ENCODE assay signal across 8 cellular contexts in the genomic region with DNA sequence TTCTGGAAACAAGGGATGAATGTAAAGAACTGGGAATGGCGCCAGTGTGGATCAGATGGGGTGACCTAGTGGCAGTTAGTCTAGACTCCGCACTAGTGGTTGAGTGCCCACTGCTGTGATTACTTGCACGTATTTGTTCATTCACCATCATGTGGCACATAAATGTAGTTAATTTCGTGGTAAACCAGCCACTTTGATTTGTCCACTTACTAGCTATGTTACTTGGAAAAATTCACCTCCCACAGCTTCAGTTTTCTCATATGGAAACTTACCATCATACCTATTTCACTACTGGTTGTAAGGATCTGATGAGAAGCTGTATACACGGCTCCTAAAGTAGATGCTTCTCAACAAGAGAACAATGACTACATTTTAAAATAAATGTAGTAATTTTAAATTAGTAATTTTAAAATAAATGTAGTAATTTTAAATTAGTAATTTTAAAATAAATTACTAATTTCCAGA. TPM values are rescaled to one million over a fixed set of nuclear protein-coding genes. Genes with fewer than 3 reads are reported as not detected.
A peak's percentile ranks its signal among the peaks of the same experiment; 100 is the strongest.
DNase-seq lines count a peak whose midpoint lies in the region; ATAC-seq and TF ChIP-seq lines count a peak whose summit lies in the region.

No MANE protein-coding gene starts in this region.

- no peaks in the 10 kb centered on the region for H3K27me3 Mint-ChIP-seq in activated CD4-positive, alpha-beta T cell treated with anti-CD3 and anti-CD28 coated beads, Interleukin-2, amount 10 ng/mL, durations not matched to agents 24 days and 14 days

- TF ChIP-seq POLR2A in suprapubic skin (IDR thresholded peaks at IDR 0.05), result no peak

- H3K36me3 ChIP-seq in suprapubic skin, result no peaks in the 10 kb centered on the region

- no peaks in the 10 kb centered on the region for H3K27me3 ChIP-seq in suprapubic skin

- peak overlapping the region; percentile 90 for H3K27ac Mint-ChIP-seq in activated CD4-positive, alpha-beta T cell treated with anti-CD3 and anti-CD28 coated beads, Interleukin-2, amount 10 ng/mL, durations not matched to agents 24 days and 14 days

- no peaks in the 10 kb centered on the region for H3K4me1 ChIP-seq in suprapubic skin

- no peak for DNase-seq in activated CD4-positive, alpha-beta T cell treated with anti-CD3 and anti-CD28 coated beads, Interleukin-2, amount 10 ng/mL, durations not matched to agents 24 days and 14 days
- no peak for DNase-seq in activated CD4-positive, alpha-beta T cell treated with anti-CD3 and anti-CD28 coated beads for 4 hours
- no peak for DNase-seq in suprapubic skin (ENCODE audit: low spot score in 2 of 2)
- DNase-seq in AG20443 (ENCODE audit: low spot score), result no peak

- ATAC-seq in GM21619 (IDR thresholded peaks at IDR 0.05; ENCODE audit: unreplicated experiment) (no peak), HG03571 (IDR thresholded peaks at IDR 0.05; ENCODE audit: unreplicated experiment) (no peak)

- peak overlapping the region; percentile 66 for H3K4me3 ChIP-seq in WI38 (ENCODE audit: low read depth, low read length)
- H3K4me3 ChIP-seq in iPS-18c (ENCODE audit: insufficient read depth, low read depth, low read length), result peak overlapping the region; percentile 50; the same call in 1 of the 2 replicates
- H3K4me3 ChIP-seq in suprapubic skin, result peak overlapping the region; percentile 74

- intact Hi-C loops in activated CD4-positive, alpha-beta T cell treated with anti-CD3 and anti-CD28 coated beads, Interleukin-2, amount 10 ng/mL, durations not matched to agents 24 days and 14 days (cut with micrococcal nuclease), result loop anchor here (1.0 to 5.0 kb wide), 2 partner anchors 101 to 130 kb away; no protein-coding TSS in a partner anchor

- peaks cover 8% of the 10 kb centered on the region for H3K36me3 Mint-ChIP-seq in activated CD4-positive, alpha-beta T cell treated with anti-CD3 and anti-CD28 coated beads, Interleukin-2, amount 10 ng/mL, durations not matched to agents 24 days and 14 days (ENCODE audit: low read depth)

- WGBS in suprapubic skin, result 32% methylated on average over 5 of the region's 5 CpGs

- peak overlapping the region; percentile 85 for H3K27ac ChIP-seq in suprapubic skin

- peaks cover 13% of the 10 kb centered on the region for H3K4me1 Mint-ChIP-seq in activated CD4-positive, alpha-beta T cell treated with anti-CD3 and anti-CD28 coated beads, Interleukin-2, amount 10 ng/mL, durations not matched to agents 24 days and 14 days

- no peak for TF ChIP-seq CTCF in WI38 (IDR thresholded peaks at IDR 0.05; ENCODE audit: low read depth, low read length)
- no peak for TF ChIP-seq CTCF in suprapubic skin (IDR thresholded peaks at IDR 0.05)

- peak overlapping the region; percentile 79 for H3K4me3 Mint-ChIP-seq in activated CD4-positive, alpha-beta T cell treated with anti-CD3 and anti-CD28 coated beads, Interleukin-2, amount 10 ng/mL, durations not matched to agents 24 days and 14 days

- H3K9me3 Mint-ChIP-seq in activated CD4-positive, alpha-beta T cell treated with anti-CD3 and anti-CD28 coated beads, Interleukin-2, amount 10 ng/mL, durations not matched to agents 24 days and 14 days, result peaks cover 6% of the 10 kb centered on the region

- H3K9me3 ChIP-seq in iPS-18c (ENCODE audit: control insufficient read depth, insufficient read depth, low read length), result no peaks in the 10 kb centered on the region
- no peaks in the 10 kb centered on the region for H3K9me3 ChIP-seq in suprapubic skin

- TF ChIP-seq EP300 in suprapubic skin (IDR thresholded peaks at IDR 0.05), result no peak

RNA-seq across cellular contexts. Expression of a gene that starts 0.4 kb away (rescaled TPM):
- 13.3 and 14.5 TPM in 2 replicates for total RNA-seq in activated CD4-positive, alpha-beta T cell treated with anti-CD3 and anti-CD28 coated beads, Interleukin-2, amount 10 ng/mL, durations not matched to agents 24 days and 14 days
- 10 to 100 TPM; 10.5 to 16.9 (median 11.1) TPM for total RNA-seq in suprapubic skin
